16 cellular contexts compared by ENCODE assay signal in the genomic region with DNA sequence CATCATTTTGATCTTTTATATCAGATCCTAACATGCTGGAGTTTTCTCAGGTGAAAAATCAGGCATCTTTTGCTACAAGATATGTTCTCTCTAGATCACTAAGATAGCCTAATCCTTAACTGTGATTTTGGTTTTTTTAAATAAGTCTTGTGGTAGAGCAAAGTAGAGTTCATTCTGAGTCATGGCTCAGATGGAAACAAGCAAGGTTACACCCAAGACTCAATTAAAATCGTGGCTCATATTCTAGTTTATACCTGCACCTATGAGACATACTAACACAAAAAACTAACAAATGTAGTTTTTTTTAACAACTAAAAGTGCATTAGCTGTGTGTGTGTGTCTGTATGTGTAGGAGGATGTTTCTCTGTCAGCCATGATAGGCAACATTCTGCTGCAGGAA.
DNase-seq lines count a peak whose midpoint lies in the region; ATAC-seq and TF ChIP-seq lines count a peak whose summit lies in the region.
"Had no signal": no experiment of that assay in that cellular context is flagged by ENCODE, and none has a peak within 500 bp of the region (broad histone marks: within the 10 kb centered on the region; RNA-seq: fewer than 3 reads in every experiment).

No MANE protein-coding gene starts in this region.

- H3K27ac ChIP-seq in breast epithelium (no peak overlapping the region), OCI-LY1 (ENCODE audit: low read depth, low read length, poor library complexity, severe bottlenecking) (peak overlapping the region; percentile 41)

- TF ChIP-seq POLR2A in breast epithelium (IDR thresholded peaks at IDR 0.05): no peak

- no peaks in the 10 kb centered on the region for H3F3A ChIP-seq in OCI-LY1 (ENCODE audit: insufficient read depth, low read length)

- H3K36me3 ChIP-seq in breast epithelium (no peaks in the 10 kb centered on the region), OCI-LY1 (ENCODE audit: insufficient read depth, low read length) (no peaks in the 10 kb centered on the region)

- peaks cover 11% of the 10 kb centered on the region for H3K27me3 Mint-ChIP-seq in MCF 10A (ENCODE audit: insufficient read depth, unreplicated experiment)
- no peaks in the 10 kb centered on the region for H3K27me3 Mint-ChIP-seq in activated naive CD8-positive, alpha-beta T cell treated with anti-CD3 and anti-CD28 coated beads for 36 hours
- H3K27me3 Mint-ChIP-seq: CD4-positive, CD25-positive, alpha-beta regulatory T cell had no signal

- no peak overlapping the region for H2AFZ ChIP-seq in OCI-LY1 (ENCODE audit: low read length)

- H3K4me3 ChIP-seq in breast epithelium (no peak overlapping the region), OCI-LY1 (ENCODE audit: low read depth, low read length, poor library complexity, severe bottlenecking) (no peak overlapping the region), fibroblast of mammary gland (ENCODE audit: control insufficient read depth, low read depth, low read length) (no peak overlapping the region)

- no peaks in the 10 kb centered on the region for H4K20me1 ChIP-seq in OCI-LY1 (ENCODE audit: insufficient read depth, low read length)

- H3K4me1 ChIP-seq in breast epithelium: no peaks in the 10 kb centered on the region
- peaks cover 67% of the 10 kb centered on the region for H3K4me1 ChIP-seq in OCI-LY1 (ENCODE audit: insufficient read depth, low read length, severe bottlenecking)

- H3K4me2 ChIP-seq in OCI-LY1 (ENCODE audit: low read length): peak overlapping the region; percentile 11; the same call in 1 of the 2 replicates

- H3K9me2 ChIP-seq in OCI-LY1 (ENCODE audit: low read depth, low read length): no peaks in the 10 kb centered on the region

- H3K9me3 ChIP-seq in breast epithelium (no peaks in the 10 kb centered on the region), OCI-LY1 (ENCODE audit: low read length) (no peaks in the 10 kb centered on the region)

- no peaks in the 10 kb centered on the region for H3K9me3 Mint-ChIP-seq in MCF 10A (ENCODE audit: unreplicated experiment)
- peaks cover 1% of the 10 kb centered on the region for H3K9me3 Mint-ChIP-seq in activated naive CD8-positive, alpha-beta T cell treated with anti-CD3 and anti-CD28 coated beads for 36 hours

- ATAC-seq in HG03342 (IDR thresholded peaks at IDR 0.05; ENCODE audit: unreplicated experiment): no peak

- H3K27me3 ChIP-seq in breast epithelium (no peaks in the 10 kb centered on the region), OCI-LY1 (ENCODE audit: insufficient read depth, low read length) (no peaks in the 10 kb centered on the region)

- no peaks in the 10 kb centered on the region; the same call in 1 of the 2 replicates for H3K79me2 ChIP-seq in OCI-LY1 (ENCODE audit: insufficient read depth, low read length)

- DNase-seq in MCF 10A (ENCODE audit: unreplicated experiment) (no peak), breast epithelium (ENCODE audit: low spot score in 2 of 2) (no peak), fibroblast of mammary gland (ENCODE audit: low read depth) (peak; percentile 8), H4 (ENCODE audit: low spot score) (no peak)
- no peak for DNase-seq in activated CD4-positive, alpha-beta T cell treated with anti-CD3 and anti-CD28 coated beads, Interleukin-2, amount 50 U/mL, for 1 hour
- DNase-seq in activated naive CD8-positive, alpha-beta T cell treated with anti-CD3 and anti-CD28 coated beads for 36 hours: no peak
- DNase-seq: CD4-positive, CD25-positive, alpha-beta regulatory T cell; GDM1; Kasumi-1; NCI-H146; NCI-H226; NCI-H526; OCI-M1; SW 1271 had no signal

- BruUV-seq in MCF 10A (replicated peaks; lab: Mats Ljungman, UMichigan): no TSS peak

- no peak overlapping the region for H3K9ac ChIP-seq in OCI-LY1 (ENCODE audit: low read length)

- POLR2A ChIA-PET in MCF 10A (lab: Yijun Ruan, JAX): no interaction called here

- TF ChIP-seq CTCF in MCF 10A (IDR thresholded peaks at IDR 0.05; ENCODE audit: unreplicated experiment): no peak
- no peak for TF ChIP-seq CTCF in breast epithelium (IDR thresholded peaks at IDR 0.05)
- TF ChIP-seq CTCF in OCI-LY1 (IDR thresholded peaks at IDR 0.05; ENCODE audit: low read length): no peak
- no peak for TF ChIP-seq CTCF in fibroblast of mammary gland (conservative IDR thresholded peaks at IDR 0.05; ENCODE audit: control insufficient read depth, insufficient read depth, low read depth, low read length)

- intact Hi-C loops in MCF 10A (cut with micrococcal nuclease): no loop called here
- intact Hi-C loops in breast epithelium (cut with DNase I; ENCODE audit: low total_unique reads): no loop called here

- CTCF ChIA-PET in MCF 10A (lab: Yijun Ruan, JAX): no interaction called here

- peak overlapping the region; percentile 5 for H3K27ac Mint-ChIP-seq in MCF 10A (ENCODE audit: low read depth, unreplicated experiment)
- H3K27ac Mint-ChIP-seq in activated naive CD8-positive, alpha-beta T cell treated with anti-CD3 and anti-CD28 coated beads for 36 hours: no peak overlapping the region
- H3K27ac Mint-ChIP-seq: CD4-positive, CD25-positive, alpha-beta regulatory T cell had no signal

- no peak overlapping the region for H3K4me3 Mint-ChIP-seq in MCF 10A (ENCODE audit: unreplicated experiment)
- H3K4me3 Mint-ChIP-seq in activated naive CD8-positive, alpha-beta T cell treated with anti-CD3 and anti-CD28 coated beads for 36 hours: no peak overlapping the region
- H3K4me3 Mint-ChIP-seq: CD4-positive, CD25-positive, alpha-beta regulatory T cell had no signal

- no peaks in the 10 kb centered on the region for H3K36me3 Mint-ChIP-seq in MCF 10A (ENCODE audit: insufficient read depth, unreplicated experiment)
- no peaks in the 10 kb centered on the region for H3K36me3 Mint-ChIP-seq in activated naive CD8-positive, alpha-beta T cell treated with anti-CD3 and anti-CD28 coated beads for 36 hours
- H3K36me3 Mint-ChIP-seq: CD4-positive, CD25-positive, alpha-beta regulatory T cell had no signal

- peaks cover 6% of the 10 kb centered on the region for H3K4me1 Mint-ChIP-seq in MCF 10A (ENCODE audit: insufficient read depth, unreplicated experiment)
- no peaks in the 10 kb centered on the region for H3K4me1 Mint-ChIP-seq in activated naive CD8-positive, alpha-beta T cell treated with anti-CD3 and anti-CD28 coated beads for 36 hours
- H3K4me1 Mint-ChIP-seq: CD4-positive, CD25-positive, alpha-beta regulatory T cell had no signal
